In the genomic region with DNA sequence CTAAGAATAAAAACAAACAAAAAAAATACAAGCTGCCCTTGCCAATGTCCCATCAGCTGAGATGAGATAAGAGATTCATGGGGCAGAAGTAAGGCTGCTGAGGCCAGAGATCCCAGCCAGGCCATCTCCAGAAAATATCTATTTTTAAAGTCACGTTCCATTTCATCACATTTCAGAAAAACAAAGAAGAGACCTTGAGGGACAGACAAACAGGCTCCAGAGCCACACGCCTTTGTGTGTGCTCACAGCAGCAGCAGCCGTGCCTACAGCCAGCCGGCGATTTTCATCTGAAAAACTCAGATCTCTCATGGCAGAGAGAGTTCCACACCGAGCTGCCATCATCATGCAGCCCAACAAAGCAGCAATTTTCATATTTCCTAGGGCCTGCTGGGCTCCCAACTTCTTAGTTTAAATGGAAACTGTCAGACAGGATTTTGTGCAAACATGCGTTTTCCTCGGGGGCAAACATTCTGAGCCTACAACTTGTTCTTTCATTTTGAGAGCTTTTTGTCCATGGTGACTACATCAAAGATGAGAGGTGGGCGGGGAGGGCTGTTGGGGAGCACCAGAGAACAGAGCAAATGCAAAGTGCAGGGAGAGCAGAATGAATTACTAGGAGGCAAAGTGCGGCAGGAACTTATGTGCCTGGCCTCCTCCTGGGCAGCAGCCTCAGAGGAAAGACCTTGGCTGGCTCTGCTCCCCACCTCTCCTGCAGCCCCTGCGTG, we compare ENCODE assay signal across 12 cellular contexts. TPM values are rescaled to one million over a fixed set of nuclear protein-coding genes. Genes with fewer than 3 reads are reported as not detected.
A peak's percentile ranks its signal among the peaks of the same experiment; 100 is the strongest.
DNase-seq lines count a peak whose midpoint lies in the region; TF ChIP-seq lines count a peak whose summit lies in the region.
"Had no signal": no experiment of that assay in that cellular context is flagged by ENCODE, and none has a peak within 500 bp of the region (broad histone marks: within the 10 kb centered on the region; RNA-seq: fewer than 3 reads in every experiment).

No MANE protein-coding gene starts in this region.

- H3K9me3 ChIP-seq in adipocyte (ENCODE audit: control insufficient read depth, low read length) (no peaks in the 10 kb centered on the region), right atrium auricular region (no peaks in the 10 kb centered on the region)

- H3K4me1 ChIP-seq in adipocyte (ENCODE audit: control insufficient read depth, insufficient read depth, low read length) (peaks cover 48% of the 10 kb centered on the region), right atrium auricular region (peaks cover 0 to 42% of the 10 kb centered on the region in 2 donors), rectal smooth muscle tissue (ENCODE audit: control insufficient read depth, insufficient read depth, low read length) (peaks cover 30% of the 10 kb centered on the region)

- in situ Hi-C loops in GM13976 (cut with MboI; ENCODE audit: low sequenced_read_pairs, unreplicated experiment) = no loop called here

- peak overlapping the region; percentile 84 for H3K9ac ChIP-seq in adipocyte (ENCODE audit: low read length)
- H3K9ac ChIP-seq in rectal smooth muscle tissue (ENCODE audit: low read length) = no peak overlapping the region

- H3K27ac ChIP-seq in right atrium auricular region (peak overlapping the region; percentile 57 to 63), rectal smooth muscle tissue (ENCODE audit: low read depth, low read length) (peak overlapping the region; percentile 65)

- DNase-seq in EH (ENCODE audit: low read depth) (peak; percentile 59), adipocyte (ENCODE audit: low read depth) (peak; percentile 65), right atrium auricular region (ENCODE audit: low spot score) (no peak), mesenteric fat pad (ENCODE audit: low spot score) (no peak), medulla oblongata (ENCODE audit: extremely low spot score) (no peak), T1000 (lab: John Stamatoyannopoulos, UW) (no peak), GM13976 (ENCODE audit: low spot score) (no peak)
- DNase-seq: activated CD4-positive, alpha-beta T cell treated with anti-CD3 and anti-CD28 coated beads for 4 hours; cerebellar nuclear complex; naive B cell; NCI-H82 had no signal

- H3K36me3 ChIP-seq in adipocyte (ENCODE audit: control insufficient read depth, insufficient read depth, low read length, severe bottlenecking) (no peaks in the 10 kb centered on the region), right atrium auricular region (no peaks in the 10 kb centered on the region), rectal smooth muscle tissue (ENCODE audit: control insufficient read depth, insufficient read depth, low read length) (no peaks in the 10 kb centered on the region)

- H3K27me3 ChIP-seq in adipocyte (replicated peaks; ENCODE audit: control insufficient read depth, insufficient read depth, low read length) (no peaks in the 10 kb centered on the region), right atrium auricular region (no peaks in the 10 kb centered on the region), rectal smooth muscle tissue (ENCODE audit: control insufficient read depth, insufficient read depth, low read length) (no peaks in the 10 kb centered on the region)

- TF ChIP-seq CTCF in right atrium auricular region (IDR thresholded peaks at IDR 0.05) = no peak
- no peak for TF ChIP-seq CTCF in GM13976 (IDR thresholded peaks at IDR 0.05; ENCODE audit: borderline replicate concordance, control extremely low read depth, extremely low read depth, insufficient read depth, missing control alignments)

- peak overlapping the region; percentile 77 for H3K4me3 ChIP-seq in adipocyte (ENCODE audit: low read length)
- no peak overlapping the region for H3K4me3 ChIP-seq in right atrium auricular region
- H3K4me3 ChIP-seq in rectal smooth muscle tissue (ENCODE audit: low read length) = no peak overlapping the region

RNA-seq across cellular contexts. Expression of a gene that starts 38.8 kb away (rescaled TPM):
- total RNA-seq in right atrium auricular region = 10 to 100 TPM; 10.5 to 20.4 TPM
- total RNA-seq in mesenteric fat pad = 30.6 TPM

Comparison
In these comparisons a context has a peak if more than half of its experiments do, and no peak if none do; other contexts are left out.
1. DNase-seq: peak in EH (single experiment) and adipocyte (single experiment); none in right atrium auricular region (single experiment), mesenteric fat pad (single experiment), medulla oblongata (single experiment), T1000 (single experiment) and GM13976 (single experiment).